Comparison of ENCODE assay signal across 1 cellular context in genomic region chr2:142892715-142893114, GRCh38.
TF ChIP-seq lines count a peak whose summit lies in the region.

No MANE protein-coding gene starts in this region.

TF ChIP-seq in GM12878, 131 proteins besides CTCF, POLR2A, EP300 and RAD21 (continued from another document):
- TF ChIP-seq IKZF2 (IDR thresholded peaks at IDR 0.05): 0 out of 4 replicates have a peak, but pooled peaks of 1 of the 2 experiments have one; percentile 21
- TF ChIP-seq ZNF384 (IDR thresholded peaks at IDR 0.05; ENCODE audit: borderline replicate concordance, low read depth, low read length): 0 out of 2 replicates have a peak, but pooled peaks have one; percentile 30
- TF ChIP-seq SPI1 (IDR thresholded peaks at IDR 0.05; ENCODE audit: borderline replicate concordance, insufficient read depth, low read depth, low read length): 0 out of 2 replicates have a peak, but pooled peaks have one; percentile 26
- no peak for TF ChIP-seq MYB (IDR thresholded peaks at IDR 0.05; ENCODE audit: borderline replicate concordance, low read depth, low read length)
- TF ChIP-seq, protein P1, sequence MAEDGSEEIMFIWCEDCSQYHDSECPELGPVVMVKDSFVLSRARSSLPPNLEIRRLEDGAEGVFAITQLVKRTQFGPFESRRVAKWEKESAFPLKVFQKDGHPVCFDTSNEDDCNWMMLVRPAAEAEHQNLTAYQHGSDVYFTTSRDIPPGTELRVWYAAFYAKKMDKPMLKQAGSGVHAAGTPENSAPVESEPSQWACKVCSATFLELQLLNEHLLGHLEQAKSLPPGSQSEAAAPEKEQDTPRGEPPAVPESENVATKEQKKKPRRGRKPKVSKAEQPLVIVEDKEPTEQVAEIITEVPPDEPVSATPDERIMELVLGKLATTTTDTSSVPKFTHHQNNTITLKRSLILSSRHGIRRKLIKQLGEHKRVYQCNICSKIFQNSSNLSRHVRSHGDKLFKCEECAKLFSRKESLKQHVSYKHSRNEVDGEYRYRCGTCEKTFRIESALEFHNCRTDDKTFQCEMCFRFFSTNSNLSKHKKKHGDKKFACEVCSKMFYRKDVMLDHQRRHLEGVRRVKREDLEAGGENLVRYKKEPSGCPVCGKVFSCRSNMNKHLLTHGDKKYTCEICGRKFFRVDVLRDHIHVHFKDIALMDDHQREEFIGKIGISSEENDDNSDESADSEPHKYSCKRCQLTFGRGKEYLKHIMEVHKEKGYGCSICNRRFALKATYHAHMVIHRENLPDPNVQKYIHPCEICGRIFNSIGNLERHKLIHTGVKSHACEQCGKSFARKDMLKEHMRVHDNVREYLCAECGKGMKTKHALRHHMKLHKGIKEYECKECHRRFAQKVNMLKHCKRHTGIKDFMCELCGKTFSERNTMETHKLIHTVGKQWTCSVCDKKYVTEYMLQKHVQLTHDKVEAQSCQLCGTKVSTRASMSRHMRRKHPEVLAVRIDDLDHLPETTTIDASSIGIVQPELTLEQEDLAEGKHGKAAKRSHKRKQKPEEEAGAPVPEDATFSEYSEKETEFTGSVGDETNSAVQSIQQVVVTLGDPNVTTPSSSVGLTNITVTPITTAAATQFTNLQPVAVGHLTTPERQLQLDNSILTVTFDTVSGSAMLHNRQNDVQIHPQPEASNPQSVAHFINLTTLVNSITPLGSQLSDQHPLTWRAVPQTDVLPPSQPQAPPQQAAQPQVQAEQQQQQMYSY (CRISPR knock-in tag; IDR thresholded peaks at IDR 0.05): no peak
- TF ChIP-seq ETV6 (conservative IDR thresholded peaks at IDR 0.05 in 1 of 2, IDR thresholded peaks at IDR 0.05 in 1 of 2; ENCODE audit: borderline replicate concordance in 1 of 2, low read depth in 1 of 2): 0 out of 4 replicates have a peak, but pooled peaks of 1 of the 2 experiments have one; percentile 51
- 0 out of 2 replicates have a peak, but pooled peaks have one; percentile 51 for TF ChIP-seq CREB1 (IDR thresholded peaks at IDR 0.05; ENCODE audit: low read depth)
- TF ChIP-seq, protein P2, sequence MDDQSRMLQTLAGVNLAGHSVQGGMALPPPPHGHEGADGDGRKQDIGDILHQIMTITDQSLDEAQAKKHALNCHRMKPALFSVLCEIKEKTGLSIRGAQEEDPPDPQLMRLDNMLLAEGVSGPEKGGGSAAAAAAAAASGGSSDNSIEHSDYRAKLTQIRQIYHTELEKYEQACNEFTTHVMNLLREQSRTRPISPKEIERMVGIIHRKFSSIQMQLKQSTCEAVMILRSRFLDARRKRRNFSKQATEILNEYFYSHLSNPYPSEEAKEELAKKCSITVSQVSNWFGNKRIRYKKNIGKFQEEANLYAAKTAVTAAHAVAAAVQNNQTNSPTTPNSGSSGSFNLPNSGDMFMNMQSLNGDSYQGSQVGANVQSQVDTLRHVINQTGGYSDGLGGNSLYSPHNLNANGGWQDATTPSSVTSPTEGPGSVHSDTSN (IDR thresholded peaks at IDR 0.05; ENCODE audit: insufficient replicate concordance, low read depth, low read length): no peak
- 0 out of 2 replicates have a peak, but pooled peaks have one; percentile 23 for TF ChIP-seq RCOR1 (conservative IDR thresholded peaks at IDR 0.05; ENCODE audit: low read depth, low read length)
- peak; percentile 97 for TF ChIP-seq NR2F1 (conservative IDR thresholded peaks at IDR 0.05)
- no peak for TF ChIP-seq POLR2AphosphoS2 (IDR thresholded peaks at IDR 0.05; ENCODE audit: low read depth, low read length)
- TF ChIP-seq ASH2L (IDR thresholded peaks at IDR 0.05; ENCODE audit: borderline replicate concordance, low read depth): no peak
- TF ChIP-seq MTA2 (IDR thresholded peaks at IDR 0.05; ENCODE audit: low read depth): peak; percentile 64; the same call in 1 of the 2 replicates
- TF ChIP-seq NR2C1 (IDR thresholded peaks at IDR 0.05): no peak
- TF ChIP-seq CREM (IDR thresholded peaks at IDR 0.05; ENCODE audit: low read depth): peak; percentile 56; the same call in 1 of the 2 replicates
- TF ChIP-seq, protein P3, sequence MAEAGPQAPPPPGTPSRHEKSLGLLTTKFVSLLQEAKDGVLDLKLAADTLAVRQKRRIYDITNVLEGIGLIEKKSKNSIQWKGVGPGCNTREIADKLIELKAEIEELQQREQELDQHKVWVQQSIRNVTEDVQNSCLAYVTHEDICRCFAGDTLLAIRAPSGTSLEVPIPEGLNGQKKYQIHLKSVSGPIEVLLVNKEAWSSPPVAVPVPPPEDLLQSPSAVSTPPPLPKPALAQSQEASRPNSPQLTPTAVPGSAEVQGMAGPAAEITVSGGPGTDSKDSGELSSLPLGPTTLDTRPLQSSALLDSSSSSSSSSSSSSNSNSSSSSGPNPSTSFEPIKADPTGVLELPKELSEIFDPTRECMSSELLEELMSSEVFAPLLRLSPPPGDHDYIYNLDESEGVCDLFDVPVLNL (IDR thresholded peaks at IDR 0.05; ENCODE audit: low read depth, low read length): no peak
- TF ChIP-seq DPF2 (IDR thresholded peaks at IDR 0.05): peak; percentile 43; the same call in 1 of the 2 replicates
- TF ChIP-seq MEF2B (IDR thresholded peaks at IDR 0.05; ENCODE audit: partially characterized antibody, poor library complexity, severe bottlenecking): peak; percentile 33
- TF ChIP-seq CHD2 (IDR thresholded peaks at IDR 0.05; ENCODE audit: borderline replicate concordance, low read depth, low read length): peak; percentile 33; the same call in 1 of the 2 replicates
- peak; percentile 90 for TF ChIP-seq TCF12 (IDR thresholded peaks at IDR 0.05; ENCODE audit: low read depth, low read length)
- peak; percentile 78; the same call in 1 of the 2 replicates for TF ChIP-seq MXI1 (IDR thresholded peaks at IDR 0.05; ENCODE audit: low read depth, low read length)
- TF ChIP-seq PAX5 (IDR thresholded peaks at IDR 0.05; ENCODE audit: borderline replicate concordance, low read depth, low read length): peak; percentile 66; the same call in 1 of the 2 replicates
- TF ChIP-seq IRF5 (IDR thresholded peaks at IDR 0.05; ENCODE audit: borderline replicate concordance): no peak
- peak; percentile 27 to 31; a peak in 2 of 4 replicates for TF ChIP-seq BHLHE40 (IDR thresholded peaks at IDR 0.05; ENCODE audit: borderline replicate concordance in 1 of 2, low read depth in 2 of 2, low read length in 1 of 2)
- peak; percentile 52; the same call in 1 of the 2 replicates for TF ChIP-seq RUNX3 (IDR thresholded peaks at IDR 0.05; ENCODE audit: low read length)
- TF ChIP-seq, protein P4, sequence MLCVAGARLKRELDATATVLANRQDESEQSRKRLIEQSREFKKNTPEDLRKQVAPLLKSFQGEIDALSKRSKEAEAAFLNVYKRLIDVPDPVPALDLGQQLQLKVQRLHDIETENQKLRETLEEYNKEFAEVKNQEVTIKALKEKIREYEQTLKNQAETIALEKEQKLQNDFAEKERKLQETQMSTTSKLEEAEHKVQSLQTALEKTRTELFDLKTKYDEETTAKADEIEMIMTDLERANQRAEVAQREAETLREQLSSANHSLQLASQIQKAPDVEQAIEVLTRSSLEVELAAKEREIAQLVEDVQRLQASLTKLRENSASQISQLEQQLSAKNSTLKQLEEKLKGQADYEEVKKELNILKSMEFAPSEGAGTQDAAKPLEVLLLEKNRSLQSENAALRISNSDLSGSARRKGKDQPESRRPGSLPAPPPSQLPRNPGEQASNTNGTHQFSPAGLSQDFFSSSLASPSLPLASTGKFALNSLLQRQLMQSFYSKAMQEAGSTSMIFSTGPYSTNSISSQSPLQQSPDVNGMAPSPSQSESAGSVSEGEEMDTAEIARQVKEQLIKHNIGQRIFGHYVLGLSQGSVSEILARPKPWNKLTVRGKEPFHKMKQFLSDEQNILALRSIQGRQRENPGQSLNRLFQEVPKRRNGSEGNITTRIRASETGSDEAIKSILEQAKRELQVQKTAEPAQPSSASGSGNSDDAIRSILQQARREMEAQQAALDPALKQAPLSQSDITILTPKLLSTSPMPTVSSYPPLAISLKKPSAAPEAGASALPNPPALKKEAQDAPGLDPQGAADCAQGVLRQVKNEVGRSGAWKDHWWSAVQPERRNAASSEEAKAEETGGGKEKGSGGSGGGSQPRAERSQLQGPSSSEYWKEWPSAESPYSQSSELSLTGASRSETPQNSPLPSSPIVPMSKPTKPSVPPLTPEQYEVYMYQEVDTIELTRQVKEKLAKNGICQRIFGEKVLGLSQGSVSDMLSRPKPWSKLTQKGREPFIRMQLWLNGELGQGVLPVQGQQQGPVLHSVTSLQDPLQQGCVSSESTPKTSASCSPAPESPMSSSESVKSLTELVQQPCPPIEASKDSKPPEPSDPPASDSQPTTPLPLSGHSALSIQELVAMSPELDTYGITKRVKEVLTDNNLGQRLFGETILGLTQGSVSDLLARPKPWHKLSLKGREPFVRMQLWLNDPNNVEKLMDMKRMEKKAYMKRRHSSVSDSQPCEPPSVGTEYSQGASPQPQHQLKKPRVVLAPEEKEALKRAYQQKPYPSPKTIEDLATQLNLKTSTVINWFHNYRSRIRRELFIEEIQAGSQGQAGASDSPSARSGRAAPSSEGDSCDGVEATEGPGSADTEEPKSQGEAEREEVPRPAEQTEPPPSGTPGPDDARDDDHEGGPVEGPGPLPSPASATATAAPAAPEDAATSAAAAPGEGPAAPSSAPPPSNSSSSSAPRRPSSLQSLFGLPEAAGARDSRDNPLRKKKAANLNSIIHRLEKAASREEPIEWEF (IDR thresholded peaks at IDR 0.05; ENCODE audit: insufficient replicate concordance, low read depth, low read length): peak; percentile 62
- TF ChIP-seq IRF3 (IDR thresholded peaks at IDR 0.05): no peak
- peak; percentile 59; the same call in 1 of the 2 replicates for TF ChIP-seq PKNOX1 (IDR thresholded peaks at IDR 0.05)
- no peak for TF ChIP-seq HDAC2 (IDR thresholded peaks at IDR 0.05)
- TF ChIP-seq ATF7 (IDR thresholded peaks at IDR 0.05; ENCODE audit: low read depth): peak; percentile 55; the same call in 1 of the 2 replicates
- TF ChIP-seq EED (IDR thresholded peaks at IDR 0.05; ENCODE audit: low read depth): no peak
- TF ChIP-seq IRF4 (IDR thresholded peaks at IDR 0.05; ENCODE audit: low read depth, low read length): peak; percentile 54; the same call in 1 of the 2 replicates
- TF ChIP-seq CBFB (IDR thresholded peaks at IDR 0.05; ENCODE audit: low read depth): no peak
- TF ChIP-seq NBN (IDR thresholded peaks at IDR 0.05): 0 out of 2 replicates have a peak, but pooled peaks have one; percentile 35
- TF ChIP-seq SMC3 (IDR thresholded peaks at IDR 0.05; ENCODE audit: borderline replicate concordance, low read length): peak; percentile 19; the same call in 1 of the 2 replicates
- no peak for TF ChIP-seq KLF5 (IDR thresholded peaks at IDR 0.05; ENCODE audit: partially characterized antibody)
- peak; percentile 61 for TF ChIP-seq JUNB (IDR thresholded peaks at IDR 0.05)
- no peak for TF ChIP-seq SMARCA5 (IDR thresholded peaks at IDR 0.05)
- no peak for TF ChIP-seq FOXM1 (IDR thresholded peaks at IDR 0.05; ENCODE audit: low read depth, low read length)
- TF ChIP-seq CHD1 (IDR thresholded peaks at IDR 0.05; ENCODE audit: low read depth, low read length): 0 out of 2 replicates have a peak, but pooled peaks have one; percentile 80
